ENCODE assay signal across 25 cellular contexts in genomic region chr4:31788676-31789075, GRCh38.
"Had no signal": no experiment of that assay in that cellular context is flagged by ENCODE, and none has a peak within 500 bp of the region (broad histone marks: within the 10 kb centered on the region; RNA-seq: fewer than 3 reads in every experiment).

No MANE protein-coding gene starts in this region.

- H3K36me3 Mint-ChIP-seq: activated naive CD8-positive, alpha-beta T cell treated with anti-CD3 and anti-CD28 coated beads for 36 hours; naive B cell had no signal

- DNase-seq: activated CD4-positive, alpha-beta T cell treated with anti-CD3 and anti-CD28 coated beads for 4 hours; activated CD4-positive, alpha-beta T cell treated with anti-CD3 and anti-CD28 coated beads, Interleukin-2, amount 50 U/mL, for 48 hours; activated CD4-positive, CD25-positive, alpha-beta regulatory T cell; activated naive CD4-positive, alpha-beta T cell treated with Interleukin-2 at 50 U/mL for 16 hours; activated naive CD8-positive, alpha-beta T cell treated with anti-CD3 and anti-CD28 coated beads for 36 hours; activated T-cell treated with anti-CD3 and anti-CD28 coated beads, Interleukin-2, amount 50 U/mL, for 48 hours; dorsolateral prefrontal cortex; effector memory CD8-positive, alpha-beta T cell; gastrocnemius medialis; hippocampal formation; lower lobe of right lung; naive B cell; stimulated activated CD4-positive, alpha-beta T cell treated with anti-CD3 and anti-CD28 coated beads, Interleukin-2, amount 100 ng/mL, for 48 hours; stimulated activated naive CD4-positive, alpha-beta T cell; T-helper 1 cell; upper lobe of left lung had no signal

- H3K27me3 Mint-ChIP-seq: activated naive CD8-positive, alpha-beta T cell treated with anti-CD3 and anti-CD28 coated beads for 36 hours; central memory CD8-positive, alpha-beta T cell; effector memory CD8-positive, alpha-beta T cell; naive B cell had no signal

- H3K4me1 ChIP-seq: breast epithelium, esophagus muscularis mucosa, gastrocnemius medialis, lower lobe of right lung, upper lobe of left lung had no signal

- H3K27ac ChIP-seq: breast epithelium, dorsolateral prefrontal cortex, esophagus muscularis mucosa, gastrocnemius medialis, lower lobe of right lung, thoracic aorta, upper lobe of left lung had no signal

- H3K9me3 Mint-ChIP-seq: naive B cell, neural crest cell had no signal

- H3K36me3 ChIP-seq: breast epithelium, esophagus muscularis mucosa, gastrocnemius medialis, lower lobe of right lung, thoracic aorta, upper lobe of left lung had no signal

- H3K4me3 Mint-ChIP-seq: activated naive CD8-positive, alpha-beta T cell treated with anti-CD3 and anti-CD28 coated beads for 36 hours; central memory CD8-positive, alpha-beta T cell; effector memory CD8-positive, alpha-beta T cell; naive B cell; neural crest cell had no signal

- H3K9me3 ChIP-seq: breast epithelium, esophagus muscularis mucosa, gastrocnemius medialis, lower lobe of right lung, thoracic aorta, upper lobe of left lung had no signal

- H3K4me1 Mint-ChIP-seq: activated naive CD8-positive, alpha-beta T cell treated with anti-CD3 and anti-CD28 coated beads for 36 hours; central memory CD8-positive, alpha-beta T cell; naive B cell had no signal

- FAIRE-seq: astrocyte, colon, keratinocyte had no signal

- H3K27me3 ChIP-seq: breast epithelium, dorsolateral prefrontal cortex, esophagus muscularis mucosa, gastrocnemius medialis, upper lobe of left lung had no signal

- ATAC-seq: effector memory CD8-positive, alpha-beta T cell; gastrocnemius medialis; left lobe of liver; lower lobe of right lung had no signal

- H3K4me3 ChIP-seq: breast epithelium, dorsolateral prefrontal cortex, esophagus muscularis mucosa, gastrocnemius medialis, lower lobe of right lung, thoracic aorta, upper lobe of left lung had no signal

- H3K27ac Mint-ChIP-seq: activated naive CD8-positive, alpha-beta T cell treated with anti-CD3 and anti-CD28 coated beads for 36 hours; effector memory CD8-positive, alpha-beta T cell; naive B cell had no signal
